9 cellular contexts compared by ENCODE assay signal in genomic region chr18:22558945-22559385, GRCh38.
DNase-seq lines count a peak whose midpoint lies in the region; ATAC-seq and TF ChIP-seq lines count a peak whose summit lies in the region.
"Had no signal": no experiment of that assay in that cellular context is flagged by ENCODE, and none has a peak within 500 bp of the region (broad histone marks: within the 10 kb centered on the region; RNA-seq: fewer than 3 reads in every experiment).

No MANE protein-coding gene starts in this region.

- no peak for DNase-seq in central memory CD8-positive, alpha-beta T cell (ENCODE audit: low spot score in 2 of 2)
- DNase-seq in left kidney (ENCODE audit: low read depth, low spot score) (peak; percentile 85), NCI-H1436 treated with DMSO at 0.1 percent for 48 hours (lab: John Stamatoyannopoulos, UW) (no peak), GM13976 (ENCODE audit: low spot score) (no peak)
- DNase-seq in activated CD4-positive, alpha-beta T cell treated with anti-CD3 and anti-CD28 coated beads for 48 hours, result no peak

- no peaks in the 10 kb centered on the region for H3K36me3 ChIP-seq in HUES64 (ENCODE audit: insufficient read depth, low read length)
- H3K36me3 ChIP-seq in stomach smooth muscle (ENCODE audit: control insufficient read depth in 2 of 2, insufficient read depth in 2 of 2, low read length in 2 of 2), result no peaks in the 10 kb centered on the region

- H3K4me3 ChIP-seq in HUES64 (ENCODE audit: low read length) (peak overlapping the region; percentile 56), stomach smooth muscle (ENCODE audit: low read length in 2 of 2) (peak overlapping the region; percentile 69 to 77)

- H3K9me3 ChIP-seq in HUES64 (ENCODE audit: insufficient read depth, low read depth, low read length), result no peaks in the 10 kb centered on the region
- H3K9me3 ChIP-seq in stomach smooth muscle (ENCODE audit: control insufficient read depth in 2 of 2, low read length in 2 of 2), result no peaks in the 10 kb centered on the region

- peaks cover 14% of the 10 kb centered on the region for H3K4me1 Mint-ChIP-seq in central memory CD8-positive, alpha-beta T cell

- WGBS in HUES64, result 3% methylated on average over 28 of the region's 28 CpGs

- H3K27me3 Mint-ChIP-seq in central memory CD8-positive, alpha-beta T cell, result peaks cover 55% of the 10 kb centered on the region

- in situ Hi-C loops in GM13976 (cut with MboI; ENCODE audit: low sequenced_read_pairs, unreplicated experiment), result loop anchor here (25.0 kb wide), 1 partner anchor 647 kb away; no protein-coding TSS in a partner anchor

- peaks cover 30% of the 10 kb centered on the region for H3K4me1 ChIP-seq in HUES64 (ENCODE audit: insufficient read depth, low read length)
- peaks cover 19% of the 10 kb centered on the region for H3K4me1 ChIP-seq in stomach smooth muscle (ENCODE audit: control insufficient read depth, insufficient read depth, low read length)

- H3K36me3 Mint-ChIP-seq in central memory CD8-positive, alpha-beta T cell (ENCODE audit: insufficient read depth), result peaks cover 1% of the 10 kb centered on the region
- H3K36me3 Mint-ChIP-seq: activated naive CD4-positive, alpha-beta T cell treated with anti-CD3 and anti-CD28 coated beads, Interleukin-2, amount 50 U/mL, for 24 hours had no signal

- peak overlapping the region; percentile 73 for H3K4me3 Mint-ChIP-seq in central memory CD8-positive, alpha-beta T cell
- H3K4me3 Mint-ChIP-seq: activated naive CD4-positive, alpha-beta T cell treated with anti-CD3 and anti-CD28 coated beads, Interleukin-2, amount 50 U/mL, for 24 hours had no signal

- no peak overlapping the region for H3K27ac Mint-ChIP-seq in central memory CD8-positive, alpha-beta T cell (ENCODE audit: low read depth)
- H3K27ac Mint-ChIP-seq: activated naive CD4-positive, alpha-beta T cell treated with anti-CD3 and anti-CD28 coated beads, Interleukin-2, amount 50 U/mL, for 24 hours had no signal

- no peaks in the 10 kb centered on the region for H3K9me3 Mint-ChIP-seq in central memory CD8-positive, alpha-beta T cell
- H3K9me3 Mint-ChIP-seq: activated naive CD4-positive, alpha-beta T cell treated with anti-CD3 and anti-CD28 coated beads, Interleukin-2, amount 50 U/mL, for 24 hours had no signal

- TF ChIP-seq CTCF in GM13976 (IDR thresholded peaks at IDR 0.05; ENCODE audit: borderline replicate concordance, control extremely low read depth, extremely low read depth, insufficient read depth, missing control alignments), result no peak

- H3K27ac ChIP-seq in HUES64 (ENCODE audit: low read depth, low read length) (no peak overlapping the region), stomach smooth muscle (ENCODE audit: low read length) (peak overlapping the region; percentile 82)

- H3K9ac ChIP-seq in HUES64 (ENCODE audit: low read depth, low read length), result no peak overlapping the region
- H3K9ac ChIP-seq in stomach smooth muscle (ENCODE audit: low read length in 2 of 2), result peak overlapping the region in 1 of 2 donors; percentile 57

- ATAC-seq in central memory CD8-positive, alpha-beta T cell (replicated peaks; ENCODE audit: extremely low read depth, poor library complexity, severe bottlenecking), result no peak
- no peak for ATAC-seq in GM19452 (IDR thresholded peaks at IDR 0.05; ENCODE audit: unreplicated experiment)

- peaks cover 56% of the 10 kb centered on the region for H3K27me3 ChIP-seq in HUES64 (ENCODE audit: insufficient read depth, low read length)
- no peaks in the 10 kb centered on the region for H3K27me3 ChIP-seq in stomach smooth muscle (ENCODE audit: control insufficient read depth in 1 of 2, insufficient read depth in 2 of 2, low read length in 2 of 2)
